ENCODE assay signal across 20 cellular contexts in genomic region chrX:13115457-13115856, GRCh38.
DNase-seq lines count a peak whose midpoint lies in the region; ATAC-seq, FAIRE-seq and TF ChIP-seq lines count a peak whose summit lies in the region.
"Had no signal": no experiment of that assay in that cellular context is flagged by ENCODE, and none has a peak within 500 bp of the region (broad histone marks: within the 10 kb centered on the region; RNA-seq: fewer than 3 reads in every experiment).

No MANE protein-coding gene starts in this region.

- no peak overlapping the region for H3K4me3 ChIP-seq in body of pancreas
- H3K4me3 ChIP-seq in right cardiac atrium (ENCODE audit: low read length), result no peak overlapping the region
- H3K4me3 ChIP-seq in small intestine (ENCODE audit: low read depth in 1 of 2, low read length in 2 of 2), result no peak overlapping the region
- H3K4me3 ChIP-seq: BLaER1 treated with 17β-estradiol and CSF1 and Interleukin-3, amounts not matched to agents 10 nM and 100 nM had no signal

- no peak for DNase-seq in GM12891 (ENCODE audit: insufficient read length, low spot score)
- peak in 3 of 4 donors; percentile 29 to 38 (median 30) for DNase-seq in body of pancreas
- no peak for DNase-seq in right cardiac atrium
- peak; percentile 38 for DNase-seq in small intestine
- no peak for DNase-seq in NCI-H1436 (lab: John Stamatoyannopoulos, UW)
- DNase-seq in HCEC 1CT, result no peak
- DNase-seq: CD8-positive, alpha-beta T cell; DMS53; H9; MV-4-11; NCI-H187; NCI-H2107; NCI-H510A; NCI-H774; OCI-M1; RPMI8226 had no signal

- TF ChIP-seq CTCF in body of pancreas (IDR thresholded peaks at IDR 0.05), result no peak

- intact Hi-C loops in body of pancreas (cut with DNase I), result no loop called here
- intact Hi-C loops in right cardiac atrium (cut with DNase I), result no loop called here

- peaks cover 28% of the 10 kb centered on the region for H3K4me1 ChIP-seq in body of pancreas
- no peaks in the 10 kb centered on the region for H3K4me1 ChIP-seq in right cardiac atrium (ENCODE audit: control insufficient read depth, insufficient read depth, low read length)
- no peaks in the 10 kb centered on the region for H3K4me1 ChIP-seq in small intestine (ENCODE audit: control insufficient read depth in 2 of 2, insufficient read depth in 1 of 2, low read depth in 1 of 2, low read length in 1 of 2)

- WGBS in body of pancreas, 2 donors, result 43 to 47% methylated on average over 2 of the region's 2 CpGs
- WGBS in right cardiac atrium, result 15% methylated on average over 2 of the region's 2 CpGs
- 32 to 42% (median 38%) methylated on average over 2 of the region's 2 CpGs for WGBS in small intestine, 3 donors

- H3K27ac ChIP-seq in body of pancreas, result peak overlapping the region in 2 of 4 donors; percentile 29 to 47
- peak overlapping the region; percentile 64 for H3K27ac ChIP-seq in right cardiac atrium (ENCODE audit: low read length)
- H3K27ac ChIP-seq in small intestine (ENCODE audit: low read depth in 1 of 2, low read length in 1 of 2), result no peak overlapping the region
- H3K27ac ChIP-seq: BLaER1 treated with 17β-estradiol and CSF1 and Interleukin-3, amounts not matched to agents 10 nM and 100 nM; KMS-11 had no signal

- ATAC-seq in body of pancreas (peak; percentile 38), right cardiac atrium (peak in 1 of 2 donors; percentile 17), GM21515 (IDR thresholded peaks at IDR 0.05; ENCODE audit: unreplicated experiment) (no peak), GM19395 (IDR thresholded peaks at IDR 0.05; ENCODE audit: unreplicated experiment) (no peak)
- ATAC-seq: CD8-positive, alpha-beta T cell had no signal

- FAIRE-seq in GM12891 (lab: Jason Lieb, UNC) (peak; percentile 41), small intestine (lab: Jason Lieb, UNC) (no peak)

- H3K27me3 ChIP-seq in body of pancreas (no peaks in the 10 kb centered on the region), right cardiac atrium (ENCODE audit: control insufficient read depth, insufficient read depth) (no peaks in the 10 kb centered on the region), small intestine (ENCODE audit: control insufficient read depth in 2 of 2, insufficient read depth in 2 of 2, low read length in 2 of 2) (no peaks in the 10 kb centered on the region)

- H3K9me3 ChIP-seq in body of pancreas, result no peaks in the 10 kb centered on the region
- no peaks in the 10 kb centered on the region for H3K9me3 ChIP-seq in right cardiac atrium (ENCODE audit: control insufficient read depth, low read length)
- no peaks in the 10 kb centered on the region for H3K9me3 ChIP-seq in small intestine (ENCODE audit: control insufficient read depth, low read depth)

- no peak for TF ChIP-seq POLR2A in GM12891 (IDR thresholded peaks at IDR 0.05; ENCODE audit: low read depth, low read length)
- no peak for TF ChIP-seq POLR2A in body of pancreas (IDR thresholded peaks at IDR 0.05)

- H3K36me3 ChIP-seq in body of pancreas (replicated peaks in 1 of 2; ENCODE audit: insufficient read depth in 1 of 2, low read depth in 2 of 2), result no peaks in the 10 kb centered on the region
- no peaks in the 10 kb centered on the region for H3K36me3 ChIP-seq in small intestine (ENCODE audit: control insufficient read depth in 2 of 2, insufficient read depth in 2 of 2, low read length in 2 of 2)
- H3K36me3 ChIP-seq: BLaER1 treated with 17β-estradiol and CSF1 and Interleukin-3, amounts not matched to agents 10 nM and 100 nM had no signal

TF ChIP-seq in GM12891, 5 proteins besides CTCF, POLR2A, EP300 and RAD21:
- no peak for TF ChIP-seq POU2F2 (IDR thresholded peaks at IDR 0.05; ENCODE audit: low read depth, low read length)
- no peak for TF ChIP-seq PAX5 (IDR thresholded peaks at IDR 0.05; ENCODE audit: insufficient read depth, low read length, severe bottlenecking)
- TF ChIP-seq SPI1 (IDR thresholded peaks at IDR 0.05; ENCODE audit: low read depth, low read length), result no peak
- TF ChIP-seq TAF1 (IDR thresholded peaks at IDR 0.05; ENCODE audit: low read depth, low read length), result no peak
- TF ChIP-seq POLR2AphosphoS5 (IDR thresholded peaks at IDR 0.05; ENCODE audit: low read depth, low read length), result no peak
TF ChIP-seq in GM12891: peak in this region for 0.

Comparison
In these comparisons a context has a peak if more than half of its experiments do, and no peak if none do; other contexts are left out.
1. DNase-seq: peak in body of pancreas (3 of 4) and small intestine (single experiment); none in GM12891 (single experiment), right cardiac atrium (0 of 3), NCI-H1436 (single experiment) and HCEC 1CT (single experiment).